1 cellular context compared by ENCODE assay signal in genomic region chr15:68643216-68643830, GRCh38.
TF ChIP-seq lines count a peak whose summit lies in the region.

No MANE protein-coding gene starts in this region.

TF ChIP-seq in WTC11, 78 proteins besides CTCF, POLR2A, EP300 and RAD21 (continued from another document):
- TF ChIP-seq, protein P1, sequence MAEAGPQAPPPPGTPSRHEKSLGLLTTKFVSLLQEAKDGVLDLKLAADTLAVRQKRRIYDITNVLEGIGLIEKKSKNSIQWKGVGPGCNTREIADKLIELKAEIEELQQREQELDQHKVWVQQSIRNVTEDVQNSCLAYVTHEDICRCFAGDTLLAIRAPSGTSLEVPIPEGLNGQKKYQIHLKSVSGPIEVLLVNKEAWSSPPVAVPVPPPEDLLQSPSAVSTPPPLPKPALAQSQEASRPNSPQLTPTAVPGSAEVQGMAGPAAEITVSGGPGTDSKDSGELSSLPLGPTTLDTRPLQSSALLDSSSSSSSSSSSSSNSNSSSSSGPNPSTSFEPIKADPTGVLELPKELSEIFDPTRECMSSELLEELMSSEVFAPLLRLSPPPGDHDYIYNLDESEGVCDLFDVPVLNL (CRISPR knock-in tag; IDR thresholded peaks at IDR 0.05; ENCODE audit: borderline replicate concordance, low read depth), result no peak
- TF ChIP-seq ZNF396 (CRISPR knock-in tag; IDR thresholded peaks at IDR 0.05; ENCODE audit: borderline replicate concordance), result no peak
- no peak for TF ChIP-seq E2F5 (CRISPR knock-in tag; IDR thresholded peaks at IDR 0.05)
- no peak for TF ChIP-seq MLX (CRISPR knock-in tag; IDR thresholded peaks at IDR 0.05)
- TF ChIP-seq CREB1 (CRISPR knock-in tag; IDR thresholded peaks at IDR 0.05), result no peak
- no peak for TF ChIP-seq TCF7 (CRISPR knock-in tag; IDR thresholded peaks at IDR 0.05; ENCODE audit: low read depth)
- no peak for TF ChIP-seq ESRRA (CRISPR knock-in tag; IDR thresholded peaks at IDR 0.05; ENCODE audit: borderline replicate concordance)
- TF ChIP-seq, protein P2, sequence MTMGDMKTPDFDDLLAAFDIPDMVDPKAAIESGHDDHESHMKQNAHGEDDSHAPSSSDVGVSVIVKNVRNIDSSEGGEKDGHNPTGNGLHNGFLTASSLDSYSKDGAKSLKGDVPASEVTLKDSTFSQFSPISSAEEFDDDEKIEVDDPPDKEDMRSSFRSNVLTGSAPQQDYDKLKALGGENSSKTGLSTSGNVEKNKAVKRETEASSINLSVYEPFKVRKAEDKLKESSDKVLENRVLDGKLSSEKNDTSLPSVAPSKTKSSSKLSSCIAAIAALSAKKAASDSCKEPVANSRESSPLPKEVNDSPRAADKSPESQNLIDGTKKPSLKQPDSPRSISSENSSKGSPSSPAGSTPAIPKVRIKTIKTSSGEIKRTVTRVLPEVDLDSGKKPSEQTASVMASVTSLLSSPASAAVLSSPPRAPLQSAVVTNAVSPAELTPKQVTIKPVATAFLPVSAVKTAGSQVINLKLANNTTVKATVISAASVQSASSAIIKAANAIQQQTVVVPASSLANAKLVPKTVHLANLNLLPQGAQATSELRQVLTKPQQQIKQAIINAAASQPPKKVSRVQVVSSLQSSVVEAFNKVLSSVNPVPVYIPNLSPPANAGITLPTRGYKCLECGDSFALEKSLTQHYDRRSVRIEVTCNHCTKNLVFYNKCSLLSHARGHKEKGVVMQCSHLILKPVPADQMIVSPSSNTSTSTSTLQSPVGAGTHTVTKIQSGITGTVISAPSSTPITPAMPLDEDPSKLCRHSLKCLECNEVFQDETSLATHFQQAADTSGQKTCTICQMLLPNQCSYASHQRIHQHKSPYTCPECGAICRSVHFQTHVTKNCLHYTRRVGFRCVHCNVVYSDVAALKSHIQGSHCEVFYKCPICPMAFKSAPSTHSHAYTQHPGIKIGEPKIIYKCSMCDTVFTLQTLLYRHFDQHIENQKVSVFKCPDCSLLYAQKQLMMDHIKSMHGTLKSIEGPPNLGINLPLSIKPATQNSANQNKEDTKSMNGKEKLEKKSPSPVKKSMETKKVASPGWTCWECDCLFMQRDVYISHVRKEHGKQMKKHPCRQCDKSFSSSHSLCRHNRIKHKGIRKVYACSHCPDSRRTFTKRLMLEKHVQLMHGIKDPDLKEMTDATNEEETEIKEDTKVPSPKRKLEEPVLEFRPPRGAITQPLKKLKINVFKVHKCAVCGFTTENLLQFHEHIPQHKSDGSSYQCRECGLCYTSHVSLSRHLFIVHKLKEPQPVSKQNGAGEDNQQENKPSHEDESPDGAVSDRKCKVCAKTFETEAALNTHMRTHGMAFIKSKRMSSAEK (CRISPR knock-in tag; IDR thresholded peaks at IDR 0.05; ENCODE audit: borderline replicate concordance), result no peak
- no peak for TF ChIP-seq TP53 (CRISPR knock-in tag; IDR thresholded peaks at IDR 0.05)
- TF ChIP-seq NFYB (CRISPR knock-in tag; conservative IDR thresholded peaks at IDR 0.05; ENCODE audit: low read depth), result no peak
- TF ChIP-seq, protein P3, sequence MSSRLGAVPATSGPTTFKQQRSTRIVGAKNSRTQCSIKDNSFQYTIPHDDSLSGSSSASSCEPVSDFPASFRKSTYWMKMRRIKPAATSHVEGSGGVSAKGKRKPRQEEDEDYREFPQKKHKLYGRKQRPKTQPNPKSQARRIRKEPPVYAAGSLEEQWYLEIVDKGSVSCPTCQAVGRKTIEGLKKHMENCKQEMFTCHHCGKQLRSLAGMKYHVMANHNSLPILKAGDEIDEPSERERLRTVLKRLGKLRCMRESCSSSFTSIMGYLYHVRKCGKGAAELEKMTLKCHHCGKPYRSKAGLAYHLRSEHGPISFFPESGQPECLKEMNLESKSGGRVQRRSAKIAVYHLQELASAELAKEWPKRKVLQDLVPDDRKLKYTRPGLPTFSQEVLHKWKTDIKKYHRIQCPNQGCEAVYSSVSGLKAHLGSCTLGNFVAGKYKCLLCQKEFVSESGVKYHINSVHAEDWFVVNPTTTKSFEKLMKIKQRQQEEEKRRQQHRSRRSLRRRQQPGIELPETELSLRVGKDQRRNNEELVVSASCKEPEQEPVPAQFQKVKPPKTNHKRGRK (CRISPR knock-in tag; IDR thresholded peaks at IDR 0.05; ENCODE audit: borderline replicate concordance), result no peak
- TF ChIP-seq, protein P4, sequence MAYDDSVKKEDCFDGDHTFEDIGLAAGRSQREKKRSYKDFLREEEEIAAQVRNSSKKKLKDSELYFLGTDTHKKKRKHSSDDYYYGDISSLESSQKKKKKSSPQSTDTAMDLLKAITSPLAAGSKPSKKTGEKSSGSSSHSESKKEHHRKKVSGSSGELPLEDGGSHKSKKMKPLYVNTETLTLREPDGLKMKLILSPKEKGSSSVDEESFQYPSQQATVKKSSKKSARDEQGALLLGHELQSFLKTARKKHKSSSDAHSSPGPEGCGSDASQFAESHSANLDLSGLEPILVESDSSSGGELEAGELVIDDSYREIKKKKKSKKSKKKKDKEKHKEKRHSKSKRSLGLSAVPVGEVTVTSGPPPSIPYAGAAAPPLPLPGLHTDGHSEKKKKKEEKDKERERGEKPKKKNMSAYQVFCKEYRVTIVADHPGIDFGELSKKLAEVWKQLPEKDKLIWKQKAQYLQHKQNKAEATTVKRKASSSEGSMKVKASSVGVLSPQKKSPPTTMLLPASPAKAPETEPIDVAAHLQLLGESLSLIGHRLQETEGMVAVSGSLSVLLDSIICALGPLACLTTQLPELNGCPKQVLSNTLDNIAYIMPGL (CRISPR knock-in tag; IDR thresholded peaks at IDR 0.05), result no peak
- no peak for TF ChIP-seq KAT7 (CRISPR knock-in tag; IDR thresholded peaks at IDR 0.05; ENCODE audit: borderline replicate concordance)
- TF ChIP-seq, protein P5, sequence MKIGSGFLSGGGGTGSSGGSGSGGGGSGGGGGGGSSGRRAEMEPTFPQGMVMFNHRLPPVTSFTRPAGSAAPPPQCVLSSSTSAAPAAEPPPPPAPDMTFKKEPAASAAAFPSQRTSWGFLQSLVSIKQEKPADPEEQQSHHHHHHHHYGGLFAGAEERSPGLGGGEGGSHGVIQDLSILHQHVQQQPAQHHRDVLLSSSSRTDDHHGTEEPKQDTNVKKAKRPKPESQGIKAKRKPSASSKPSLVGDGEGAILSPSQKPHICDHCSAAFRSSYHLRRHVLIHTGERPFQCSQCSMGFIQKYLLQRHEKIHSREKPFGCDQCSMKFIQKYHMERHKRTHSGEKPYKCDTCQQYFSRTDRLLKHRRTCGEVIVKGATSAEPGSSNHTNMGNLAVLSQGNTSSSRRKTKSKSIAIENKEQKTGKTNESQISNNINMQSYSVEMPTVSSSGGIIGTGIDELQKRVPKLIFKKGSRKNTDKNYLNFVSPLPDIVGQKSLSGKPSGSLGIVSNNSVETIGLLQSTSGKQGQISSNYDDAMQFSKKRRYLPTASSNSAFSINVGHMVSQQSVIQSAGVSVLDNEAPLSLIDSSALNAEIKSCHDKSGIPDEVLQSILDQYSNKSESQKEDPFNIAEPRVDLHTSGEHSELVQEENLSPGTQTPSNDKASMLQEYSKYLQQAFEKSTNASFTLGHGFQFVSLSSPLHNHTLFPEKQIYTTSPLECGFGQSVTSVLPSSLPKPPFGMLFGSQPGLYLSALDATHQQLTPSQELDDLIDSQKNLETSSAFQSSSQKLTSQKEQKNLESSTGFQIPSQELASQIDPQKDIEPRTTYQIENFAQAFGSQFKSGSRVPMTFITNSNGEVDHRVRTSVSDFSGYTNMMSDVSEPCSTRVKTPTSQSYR (CRISPR knock-in tag; IDR thresholded peaks at IDR 0.05), result no peak
TF ChIP-seq in WTC11: peak in this region for 0.
